ENCODE assay signal across 9 cellular contexts in the genomic region with DNA sequence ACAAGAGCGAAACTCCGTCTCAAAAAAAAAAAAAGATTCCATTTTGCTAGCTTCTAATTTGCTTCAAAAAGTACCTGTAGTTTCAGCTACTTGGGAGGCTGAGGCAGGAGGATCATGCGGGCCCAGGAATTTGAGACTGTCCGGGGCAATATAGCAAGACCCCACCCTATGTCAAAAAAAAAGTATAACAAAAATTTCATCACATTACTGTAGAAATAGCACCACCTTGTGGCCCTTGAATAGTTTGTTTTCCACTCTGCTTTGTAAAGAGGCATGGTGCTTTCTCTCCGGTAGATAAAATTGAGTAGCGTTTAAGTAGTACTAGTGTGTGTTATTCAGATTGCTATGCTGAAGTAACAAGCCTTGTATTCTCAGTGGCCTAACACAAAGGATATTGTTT. TPM values are rescaled to one million over a fixed set of nuclear protein-coding genes. Genes with fewer than 3 reads are reported as not detected.
DNase-seq lines count a peak whose midpoint lies in the region; ATAC-seq and TF ChIP-seq lines count a peak whose summit lies in the region.
"Had no signal": no experiment of that assay in that cellular context is flagged by ENCODE, and none has a peak within 500 bp of the region (broad histone marks: within the 10 kb centered on the region; RNA-seq: fewer than 3 reads in every experiment).

No MANE protein-coding gene starts in this region.

- TF ChIP-seq EP300 in upper lobe of left lung (IDR thresholded peaks at IDR 0.05), result no peak

- H3K27me3 Mint-ChIP-seq in activated CD4-positive, alpha-beta T cell treated with anti-CD3 and anti-CD28 coated beads, Interleukin-2, amount 10 ng/mL, durations not matched to agents 24 days and 14 days, result no peaks in the 10 kb centered on the region
- H3K27me3 Mint-ChIP-seq: dendritic cell treated with granulocyte-macrophage colony-stimulating factor and Interleukin-4, amounts not matched to agents 40 ng/mL and 50 ng/mL, for 4 days had no signal

- H3K4me3 Mint-ChIP-seq in activated CD4-positive, alpha-beta T cell treated with anti-CD3 and anti-CD28 coated beads, Interleukin-2, amount 10 ng/mL, durations not matched to agents 24 days and 14 days, result no peak overlapping the region
- H3K4me3 Mint-ChIP-seq: dendritic cell treated with granulocyte-macrophage colony-stimulating factor and Interleukin-4, amounts not matched to agents 40 ng/mL and 50 ng/mL, for 4 days had no signal

- no peaks in the 10 kb centered on the region for H3K36me3 Mint-ChIP-seq in activated CD4-positive, alpha-beta T cell treated with anti-CD3 and anti-CD28 coated beads, Interleukin-2, amount 10 ng/mL, durations not matched to agents 24 days and 14 days (ENCODE audit: low read depth)

- H3K9me3 Mint-ChIP-seq in activated CD4-positive, alpha-beta T cell treated with anti-CD3 and anti-CD28 coated beads, Interleukin-2, amount 10 ng/mL, durations not matched to agents 24 days and 14 days, result no peaks in the 10 kb centered on the region
- H3K9me3 Mint-ChIP-seq: dendritic cell treated with granulocyte-macrophage colony-stimulating factor and Interleukin-4, amounts not matched to agents 40 ng/mL and 50 ng/mL, for 4 days had no signal

- no peaks in the 10 kb centered on the region for H3K4me1 Mint-ChIP-seq in activated CD4-positive, alpha-beta T cell treated with anti-CD3 and anti-CD28 coated beads, Interleukin-2, amount 10 ng/mL, durations not matched to agents 24 days and 14 days

- H3K4me2 ChIP-seq in KMS-11, result no peak overlapping the region

- H3K27ac Mint-ChIP-seq in activated CD4-positive, alpha-beta T cell treated with anti-CD3 and anti-CD28 coated beads, Interleukin-2, amount 10 ng/mL, durations not matched to agents 24 days and 14 days, result no peak overlapping the region
- H3K27ac Mint-ChIP-seq: dendritic cell treated with granulocyte-macrophage colony-stimulating factor and Interleukin-4, amounts not matched to agents 40 ng/mL and 50 ng/mL, for 4 days had no signal

- intact Hi-C loops in activated CD4-positive, alpha-beta T cell treated with anti-CD3 and anti-CD28 coated beads, Interleukin-2, amount 10 ng/mL, durations not matched to agents 24 days and 14 days (cut with micrococcal nuclease), result loop anchor here (2.0 to 10.0 kb wide), 4 partner anchors 267 to 385 kb away; partner anchors contain the start of genes CLK2, HCN3, RUSC1 and THBS3

- no peak overlapping the region for H3K27ac ChIP-seq in KMS-11
- H3K27ac ChIP-seq in upper lobe of left lung, result no peak overlapping the region

- TF ChIP-seq POLR2A in upper lobe of left lung (IDR thresholded peaks at IDR 0.05), result no peak

- H3K9me3 ChIP-seq in upper lobe of left lung, result no peaks in the 10 kb centered on the region

- peak; percentile 97 for TF ChIP-seq CTCF in KMS-11 (conservative IDR thresholded peaks at IDR 0.05; ENCODE audit: low read depth, low read length)
- peak in 5 of 6 experiments; percentile 28 to 64 (median 56) for TF ChIP-seq CTCF in upper lobe of left lung (IDR thresholded peaks at IDR 0.05)

- no peaks in the 10 kb centered on the region for H3K36me3 ChIP-seq in KMS-11 (ENCODE audit: insufficient read depth)
- H3K36me3 ChIP-seq in upper lobe of left lung, result no peaks in the 10 kb centered on the region

- no peak overlapping the region for H2AFZ ChIP-seq in KMS-11 (ENCODE audit: low read depth)

- H4K20me1 ChIP-seq in KMS-11 (ENCODE audit: insufficient read depth), result no peaks in the 10 kb centered on the region

- H3K4me1 ChIP-seq in KMS-11 (ENCODE audit: low read depth, poor library complexity, severe bottlenecking) (peaks cover 7% of the 10 kb centered on the region), upper lobe of left lung (no peaks in the 10 kb centered on the region)

- ATAC-seq in left lobe of liver, result peak; percentile 91
- peak; percentile 64 to 81 for ATAC-seq in upper lobe of left lung (ENCODE audit: low FRiP score in 2 of 2)

- H3K9ac ChIP-seq in KMS-11, result no peak overlapping the region

- no peak overlapping the region for H3K4me3 ChIP-seq in KMS-11 (IDR thresholded peaks at IDR 0.05; ENCODE audit: insufficient read depth, low read depth, low read length)
- H3K4me3 ChIP-seq in upper lobe of left lung, result no peak overlapping the region

- no peaks in the 10 kb centered on the region for H3K27me3 ChIP-seq in KMS-11 (ENCODE audit: insufficient read depth, low read depth)
- no peaks in the 10 kb centered on the region for H3K27me3 ChIP-seq in upper lobe of left lung

- DNase-seq in activated CD4-positive, alpha-beta T cell treated with anti-CD3 and anti-CD28 coated beads, Interleukin-2, amount 10 ng/mL, durations not matched to agents 24 days and 14 days, result peak; percentile 83
- no peak for DNase-seq in activated CD4-positive, alpha-beta T cell treated with anti-CD3 and anti-CD28 coated beads, Interleukin-2, amount 50 U/mL, for 48 hours
- DNase-seq in OCI-M1 (lab: John Stamatoyannopoulos, UW), result peak; percentile 84
- peak; percentile 75 for DNase-seq in cerebellar cortex (ENCODE audit: low spot score)
- no peak for DNase-seq in left lobe of liver (ENCODE audit: low spot score)
- no peak for DNase-seq in upper lobe of left lung
- DNase-seq in activated CD8-positive, alpha-beta memory T cell treated with anti-CD3 and anti-CD28 coated beads, Interleukin-2, amount 50 U/mL, for 4 hours, result no peak

- no peaks in the 10 kb centered on the region for H3K79me2 ChIP-seq in KMS-11 (ENCODE audit: insufficient read depth, low read depth)

- 37% methylated on average over 6 of the region's 6 CpGs for WGBS in upper lobe of left lung, 2 donors

RNA-seq across cellular contexts. Expression of gene MSTO1, which starts 18.2 kb away (rescaled TPM):
- total RNA-seq in activated CD4-positive, alpha-beta T cell treated with anti-CD3 and anti-CD28 coated beads, Interleukin-2, amount 10 ng/mL, durations not matched to agents 24 days and 14 days, result 103 and 104 TPM in 2 replicates
- 23.7 TPM for total RNA-seq in left lobe of liver
- total RNA-seq in upper lobe of left lung, result 10 to 100 TPM; 17.4 to 82.8 (median 27.2) TPM

RNA-seq across cellular contexts. Expression of gene ASH1L, which starts 29.2 kb away (rescaled TPM):
- 38.9 and 44.7 TPM in 2 replicates for total RNA-seq in activated CD4-positive, alpha-beta T cell treated with anti-CD3 and anti-CD28 coated beads, Interleukin-2, amount 10 ng/mL, durations not matched to agents 24 days and 14 days
- total RNA-seq in left lobe of liver (17.1 TPM), upper lobe of left lung (10 to 100 TPM; 43.5 to 68.8 (median 55.1) TPM)

Comparison
In these comparisons a context has a peak if more than half of its experiments do, and no peak if none do; other contexts are left out.
1. DNase-seq: peak in activated CD4-positive, alpha-beta T cell treated with anti-CD3 and anti-CD28 coated beads, Interleukin-2, amount 10 ng/mL, durations not matched to agents 24 days and 14 days (single experiment), OCI-M1 (single experiment) and cerebellar cortex (single experiment); none in activated CD4-positive, alpha-beta T cell treated with anti-CD3 and anti-CD28 coated beads, Interleukin-2, amount 50 U/mL, for 48 hours (0 of 2), left lobe of liver (single experiment), upper lobe of left lung (0 of 2) and activated CD8-positive, alpha-beta memory T cell treated with anti-CD3 and anti-CD28 coated beads, Interleukin-2, amount 50 U/mL, for 4 hours (single experiment).